In the genomic region with DNA sequence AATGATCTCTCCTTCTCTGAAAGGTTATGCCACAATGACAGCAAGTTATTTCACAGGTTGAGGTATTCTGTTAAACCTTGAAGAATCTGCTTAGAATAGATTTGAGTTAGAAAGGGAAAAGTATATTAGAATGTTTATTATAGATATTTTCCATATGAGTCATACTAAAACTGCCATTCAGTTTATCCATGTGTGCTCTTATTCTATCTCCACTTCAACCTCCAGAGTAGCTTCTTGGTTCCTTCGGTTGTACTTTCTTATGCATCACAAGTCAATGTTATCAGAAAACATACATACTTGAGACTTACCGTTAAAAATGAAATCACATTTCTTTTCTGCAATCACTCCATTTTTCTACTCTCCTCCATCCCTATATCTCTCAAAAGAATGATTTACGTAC, we compare ENCODE assay signal across 15 cellular contexts.
"Had no signal": no experiment of that assay in that cellular context is flagged by ENCODE, and none has a peak within 500 bp of the region (broad histone marks: within the 10 kb centered on the region; RNA-seq: fewer than 3 reads in every experiment).

No MANE protein-coding gene starts in this region.

- H3K4me3 Mint-ChIP-seq: activated CD4-positive, alpha-beta T cell treated with anti-CD3 and anti-CD28 coated beads, Interleukin-2, amount 10 ng/mL, durations not matched to agents 7 days and 5 days; nephron had no signal

- H3K9me3 Mint-ChIP-seq: activated CD4-positive, alpha-beta T cell treated with anti-CD3 and anti-CD28 coated beads, Interleukin-2, amount 10 ng/mL, durations not matched to agents 7 days and 5 days; nephron had no signal

- ATAC-seq: heart left ventricle, left lung had no signal

- H3K27me3 Mint-ChIP-seq: activated CD4-positive, alpha-beta T cell treated with anti-CD3 and anti-CD28 coated beads, Interleukin-2, amount 10 ng/mL, durations not matched to agents 7 days and 5 days had no signal

- H3K4me3 ChIP-seq: ascending aorta, cardiac muscle cell, colonic mucosa, esophagus squamous epithelium, heart left ventricle, left lung, stomach, thoracic aorta had no signal

- H3K4me1 ChIP-seq: ascending aorta, colonic mucosa, heart left ventricle had no signal

- H3K9me3 ChIP-seq: ascending aorta, colonic mucosa, esophagus squamous epithelium, heart left ventricle, left lung, stomach, thoracic aorta had no signal

- H3K27ac Mint-ChIP-seq: activated CD4-positive, alpha-beta T cell treated with anti-CD3 and anti-CD28 coated beads, Interleukin-2, amount 10 ng/mL, durations not matched to agents 7 days and 5 days had no signal

- H3K27me3 ChIP-seq: ascending aorta, cardiac muscle cell, colonic mucosa, esophagus squamous epithelium, heart left ventricle, left lung, stomach had no signal

- DNase-seq: activated CD4-positive, alpha-beta T cell treated with anti-CD3 and anti-CD28 coated beads, Interleukin-2, amount 10 ng/mL, durations not matched to agents 7 days and 5 days; activated naive CD4-positive, alpha-beta T cell; activated T-cell treated with anti-CD3 and anti-CD28 coated beads, Interleukin-2, amount 50 U/mL, for 48 hours; colonic mucosa; esophagus squamous epithelium; foreskin melanocyte; heart left ventricle; left lung; stimulated activated CD4-positive, alpha-beta T cell treated with anti-CD3 and anti-CD28 coated beads, Interleukin-4, amount 100 ng/mL, for 1 hour; stomach; T-helper 1 cell had no signal

- H3K36me3 ChIP-seq: ascending aorta, cardiac muscle cell, colonic mucosa, esophagus squamous epithelium, heart left ventricle, left lung, stomach, thoracic aorta had no signal
